Comparison of ENCODE assay signal across 17 cellular contexts in genomic region chr6:6912841-6913240, GRCh38.
DNase-seq lines count a peak whose midpoint lies in the region; ATAC-seq, FAIRE-seq and TF ChIP-seq lines count a peak whose summit lies in the region.
"Had no signal": no experiment of that assay in that cellular context is flagged by ENCODE, and none has a peak within 500 bp of the region (broad histone marks: within the 10 kb centered on the region; RNA-seq: fewer than 3 reads in every experiment).

No MANE protein-coding gene starts in this region.

- SMC1A ChIA-PET in GM12878 (lab: Charles Lee; ENCODE audit: uncharacterized antibody, unreplicated experiment), result interaction anchor here (0.8 to 3.5 kb wide), 7 partner anchors 8 to 238 kb away, joined by 3 to 17 read pairs (median 5); no protein-coding TSS in a partner anchor

- H3K9me3 ChIP-seq in GM12878 (replicated peaks; ENCODE audit: control insufficient read depth, insufficient read depth, low read length), result no peaks in the 10 kb centered on the region
- H3K9me3 ChIP-seq: SK-N-SH had no signal

- H3K4me3 ChIP-seq in GM12878, result no peak overlapping the region

- FAIRE-seq in GM12878 (lab: Jason Lieb, UNC), result no peak
- FAIRE-seq: GM12892 had no signal

- in situ Hi-C loops in GM12878 (cut with MboI), result no loop called here

- POLR2A ChIA-PET in GM12878 (lab: Charles Lee), result no interaction called here

- no peak overlapping the region for H3K9ac ChIP-seq in GM12878 (ENCODE audit: control insufficient read depth, insufficient read depth, low read length)
- H3K9ac ChIP-seq: SK-N-SH had no signal

- TF ChIP-seq CTCF in GM12878 (IDR thresholded peaks at IDR 0.05 in 2 of 3, conservative IDR thresholded peaks at IDR 0.05 in 1 of 3; ENCODE audit: control insufficient read depth in 2 of 3, extremely low read depth in 1 of 3, insufficient read depth in 1 of 3, low read depth in 3 of 3, low read length in 3 of 3), result no peak

- CTCF ChIA-PET in GM12878 (lab: Yijun Ruan, JAX), result interaction anchor here (0.9 to 1.5 kb wide), 3 partner anchors 88 to 326 kb away, joined by 3 to 4 read pairs (median 3); no protein-coding TSS in a partner anchor

- no peak for TF ChIP-seq RAD21 in GM12878 (IDR thresholded peaks at IDR 0.05; ENCODE audit: insufficient read depth, low read depth, low read length)

- ATAC-seq in GM12878 (no peak), GM19395 (IDR thresholded peaks at IDR 0.05; ENCODE audit: unreplicated experiment) (no peak), GM18861 (IDR thresholded peaks at IDR 0.05; ENCODE audit: unreplicated experiment) (no peak)

- no peaks in the 10 kb centered on the region for H3K36me3 ChIP-seq in GM12878 (ENCODE audit: control insufficient read depth in 2 of 2, insufficient read depth in 2 of 2, low read length in 1 of 2)

- RAD21 ChIA-PET in GM12878 (lab: Charles Lee; ENCODE audit: unreplicated experiment), result interaction anchor here (1.3 to 1.8 kb wide), 4 partner anchors 21 to 154 kb away, joined by 3 to 5 read pairs (median 4); no protein-coding TSS in a partner anchor

- intact Hi-C loops in GM12878 (cut with micrococcal nuclease; ENCODE audit: unreplicated experiment), result loop anchor here (10.0 kb wide), 1 partner anchor 188 kb away; no protein-coding TSS in a partner anchor

- H2AFZ ChIP-seq in GM12878 (ENCODE audit: control insufficient read depth, low read depth, low read length), result no peak overlapping the region

- no TSS peak for BruUV-seq in GM12878 (replicated peaks; lab: Mats Ljungman, UMichigan)

- no peaks in the 10 kb centered on the region for H3K79me2 ChIP-seq in GM12878 (ENCODE audit: control insufficient read depth, insufficient read depth, low read length)

- H3K27me3 ChIP-seq in GM12878 (replicated peaks in 1 of 2; ENCODE audit: control insufficient read depth in 2 of 2, insufficient read depth in 2 of 2, low read length in 1 of 2), result no peaks in the 10 kb centered on the region; a peak in 1 of 4 replicates

- TF ChIP-seq POLR2A in GM12878 (IDR thresholded peaks at IDR 0.05; ENCODE audit: low read depth, low read length), result no peak

- DNase-seq in NCI-H2171 (lab: John Stamatoyannopoulos, UW), result peak; percentile 57
- no peak for DNase-seq in GM12878 (ENCODE audit: low read depth, low spot score)
- peak; percentile 24 for DNase-seq in mesenteric fat pad (ENCODE audit: low spot score)
- no peak for DNase-seq in DMS79 treated with DMSO at 0.1 percent for 48 hours (lab: John Stamatoyannopoulos, UW)
- DNase-seq in dermis blood vessel endothelial cell, result no peak
- DNase-seq: CD8-positive, alpha-beta memory T cell; GF-D8; HFFc6; IMR-90; Kasumi-1; NCI-H1105 treated with DMSO at 0.1 percent for 48 hours; NCI-H187; NCI-H748 treated with DMSO at 0.1 percent for 48 hours; SK-N-SH had no signal

- no peaks in the 10 kb centered on the region for H4K20me1 ChIP-seq in GM12878 (ENCODE audit: control insufficient read depth, insufficient read depth)

- no peak for TF ChIP-seq EP300 in GM12878 (IDR thresholded peaks at IDR 0.05; ENCODE audit: borderline replicate concordance in 1 of 2, control insufficient read depth in 1 of 2, low read depth in 2 of 2, low read length in 2 of 2)

- 48% methylated on average over 4 of the region's 4 CpGs for WGBS in GM12878 (ENCODE audit: insufficient coverage, insufficient replicate concordance, low lambda C conversion rate, missing lambda C conversion rate)

- H3K27ac ChIP-seq in GM12878 (ENCODE audit: control insufficient read depth, insufficient read depth), result no peak overlapping the region

- peaks cover 17% of the 10 kb centered on the region for H3K4me1 ChIP-seq in GM12878 (ENCODE audit: control insufficient read depth, insufficient read depth, low read length)

- H3K4me2 ChIP-seq in GM12878 (ENCODE audit: control insufficient read depth, insufficient read depth), result no peak overlapping the region
- H3K4me2 ChIP-seq: SK-N-SH had no signal

TF ChIP-seq in GM12878, 131 proteins besides CTCF, POLR2A, EP300 and RAD21:
- TF ChIP-seq SUPT20H (IDR thresholded peaks at IDR 0.05; ENCODE audit: borderline replicate concordance, control insufficient read depth, low read depth, low read length) (no peak), SPI1 (IDR thresholded peaks at IDR 0.05; ENCODE audit: borderline replicate concordance, insufficient read depth, low read depth, low read length) (0 out of 2 replicates have a peak, but pooled peaks have one; percentile 4), GABPA (IDR thresholded peaks at IDR 0.05; ENCODE audit: low read depth) (no peak), ZNF687 (IDR thresholded peaks at IDR 0.05) (no peak)

Comparison
In these comparisons a context has a peak if more than half of its experiments do, and no peak if none do; other contexts are left out.
1. DNase-seq: peak in NCI-H2171 (single experiment) and mesenteric fat pad (single experiment); none in GM12878 (single experiment), DMS79 treated with DMSO at 0.1 percent for 48 hours (single experiment) and dermis blood vessel endothelial cell (single experiment).